ENCODE assay signal across 9 cellular contexts in genomic region chrX:108439434-108439883, GRCh38. TPM values are rescaled to one million over a fixed set of nuclear protein-coding genes. Genes with fewer than 3 reads are reported as not detected.
DNase-seq lines count a peak whose midpoint lies in the region; ATAC-seq lines count a peak whose summit lies in the region.
"Had no signal": no experiment of that assay in that cellular context is flagged by ENCODE, and none has a peak within 500 bp of the region (broad histone marks: within the 10 kb centered on the region; RNA-seq: fewer than 3 reads in every experiment).

Gene COL4A5 (plus strand): TSS chrX:108439838. CDS start chrX:108440126, 288 bp downstream.

- no peaks in the 10 kb centered on the region for H3K9me3 Mint-ChIP-seq in activated CD4-positive, alpha-beta T cell treated with anti-CD3 and anti-CD28 coated beads, Interleukin-2, amount 10 ng/mL, durations not matched to agents 24 days and 14 days

- H3K36me3 Mint-ChIP-seq in activated CD4-positive, alpha-beta T cell treated with anti-CD3 and anti-CD28 coated beads, Interleukin-2, amount 10 ng/mL, durations not matched to agents 24 days and 14 days (ENCODE audit: low read depth), result no peaks in the 10 kb centered on the region

- H3K27ac Mint-ChIP-seq in activated CD4-positive, alpha-beta T cell treated with anti-CD3 and anti-CD28 coated beads, Interleukin-2, amount 10 ng/mL, durations not matched to agents 24 days and 14 days, result no peak within 1 kb of the TSS

- ATAC-seq in HG02623 (IDR thresholded peaks at IDR 0.05; ENCODE audit: unreplicated experiment), result no peak

- H3K4me1 Mint-ChIP-seq in activated CD4-positive, alpha-beta T cell treated with anti-CD3 and anti-CD28 coated beads, Interleukin-2, amount 10 ng/mL, durations not matched to agents 24 days and 14 days, result no peaks in the 10 kb centered on the region

- intact Hi-C loops in activated CD4-positive, alpha-beta T cell treated with anti-CD3 and anti-CD28 coated beads, Interleukin-2, amount 10 ng/mL, durations not matched to agents 24 days and 14 days (cut with micrococcal nuclease), result no loop called here

- peak within 1 kb of the TSS in 18 of 21 experiments; percentile 12 to 82 (median 45) for H3K27ac ChIP-seq in skin epidermis

- peaks cover 28% of the 10 kb centered on the region for H3K27me3 Mint-ChIP-seq in activated CD4-positive, alpha-beta T cell treated with anti-CD3 and anti-CD28 coated beads, Interleukin-2, amount 10 ng/mL, durations not matched to agents 24 days and 14 days

- peak within 1 kb of the TSS; percentile 15 for H3K4me3 Mint-ChIP-seq in activated CD4-positive, alpha-beta T cell treated with anti-CD3 and anti-CD28 coated beads, Interleukin-2, amount 10 ng/mL, durations not matched to agents 24 days and 14 days

- H3K4me3 ChIP-seq in skin epidermis, result peak within 1 kb of the TSS; percentile 16 to 49 (median 33)

- DNase-seq in activated CD4-positive, alpha-beta T cell treated with anti-CD3 and anti-CD28 coated beads, Interleukin-2, amount 10 ng/mL, durations not matched to agents 24 days and 14 days, result no peak
- DNase-seq in activated CD4-positive, alpha-beta T cell treated with anti-CD3 and anti-CD28 coated beads, Interleukin-2, amount 50 U/mL, for 4 hours, result no peak
- DNase-seq in NCI-H526 treated with DMSO at 0.1 percent for 48 hours (lab: John Stamatoyannopoulos, UW) (peak; percentile 5), cerebellum (ENCODE audit: low spot score) (no peak), inferior parietal cortex (ENCODE audit: extremely low spot score) (peak; percentile 7)
- no peak for DNase-seq in stimulated activated CD8-positive, alpha-beta memory T cell treated with anti-CD3 and anti-CD28 coated beads, Interleukin-4, amount 100 ng/mL, for 48 hours
- DNase-seq: DND-41 had no signal

RNA-seq across cellular contexts. Expression of gene COL4A5, which starts in this region (rescaled TPM):
- total RNA-seq in activated CD4-positive, alpha-beta T cell treated with anti-CD3 and anti-CD28 coated beads, Interleukin-2, amount 10 ng/mL, durations not matched to agents 24 days and 14 days, result not detected in 2 replicates
- 51.1 TPM for total RNA-seq in cerebellum

Comparison
In these comparisons a context has a peak if more than half of its experiments do, and no peak if none do; other contexts are left out.
1. RNA of gene COL4A5 (total RNA-seq): 51.1 TPM in cerebellum (single experiment); not detected in activated CD4-positive, alpha-beta T cell treated with anti-CD3 and anti-CD28 coated beads, Interleukin-2, amount 10 ng/mL, durations not matched to agents 24 days and 14 days; every median in the first group is over 10 times any median in the second.
2. DNase-seq: peak in NCI-H526 treated with DMSO at 0.1 percent for 48 hours (single experiment) and inferior parietal cortex (single experiment); none in activated CD4-positive, alpha-beta T cell treated with anti-CD3 and anti-CD28 coated beads, Interleukin-2, amount 10 ng/mL, durations not matched to agents 24 days and 14 days (single experiment), activated CD4-positive, alpha-beta T cell treated with anti-CD3 and anti-CD28 coated beads, Interleukin-2, amount 50 U/mL, for 4 hours (0 of 2), cerebellum (single experiment) and stimulated activated CD8-positive, alpha-beta memory T cell treated with anti-CD3 and anti-CD28 coated beads, Interleukin-4, amount 100 ng/mL, for 48 hours (single experiment).